ENCODE assay signal across 9 cellular contexts in genomic region chr13:32246468-32246867, GRCh38.
A peak's percentile ranks its signal among the peaks of the same experiment; 100 is the strongest.
DNase-seq lines count a peak whose midpoint lies in the region; ATAC-seq and TF ChIP-seq lines count a peak whose summit lies in the region.
"Had no signal": no experiment of that assay in that cellular context is flagged by ENCODE, and none has a peak within 500 bp of the region (broad histone marks: within the 10 kb centered on the region; RNA-seq: fewer than 3 reads in every experiment).

No MANE protein-coding gene starts in this region.

- no peaks in the 10 kb centered on the region for H3K9me3 Mint-ChIP-seq in activated naive CD4-positive, alpha-beta T cell treated with anti-CD3 and anti-CD28 coated beads for 36 hours
- H3K9me3 Mint-ChIP-seq: activated naive CD4-positive, alpha-beta T cell treated with anti-CD3 and anti-CD28 coated beads, Interleukin-2, amount 50 U/mL, for 24 hours had no signal

- peak; percentile 70 for ATAC-seq in GM18867 (IDR thresholded peaks at IDR 0.05; ENCODE audit: unreplicated experiment)
- peak; percentile 89 for ATAC-seq in HG03039 (IDR thresholded peaks at IDR 0.05; ENCODE audit: unreplicated experiment)
- ATAC-seq in left cardiac atrium, result peak; percentile 89 to 94
- peak; percentile 66 to 71 for ATAC-seq in gastrocnemius medialis

- in situ Hi-C loops in gastrocnemius medialis (cut with MboI; ENCODE audit: low sequenced_read_pairs in 4 of 4), result no loop called here

- TF ChIP-seq CTCF in gastrocnemius medialis (IDR thresholded peaks at IDR 0.05 in 4 of 5, conservative IDR thresholded peaks at IDR 0.05 in 1 of 5), result peak; percentile 6 to 66 (median 64)

- H3K9me3 ChIP-seq in NT2/D1 (ENCODE audit: insufficient read depth, low read length), result no peaks in the 10 kb centered on the region
- no peaks in the 10 kb centered on the region for H3K9me3 ChIP-seq in gastrocnemius medialis

- H3K27me3 Mint-ChIP-seq in activated naive CD4-positive, alpha-beta T cell treated with anti-CD3 and anti-CD28 coated beads for 36 hours (ENCODE audit: low read depth), result no peaks in the 10 kb centered on the region
- H3K27me3 Mint-ChIP-seq: activated naive CD4-positive, alpha-beta T cell treated with anti-CD3 and anti-CD28 coated beads, Interleukin-2, amount 50 U/mL, for 24 hours had no signal

- intact Hi-C loops in activated naive CD4-positive, alpha-beta T cell treated with anti-CD3 and anti-CD28 coated beads for 36 hours (cut with micrococcal nuclease), result loop anchor here (1.0 to 5.0 kb wide), 3 partner anchors 64 to 335 kb away; no protein-coding TSS in a partner anchor
- intact Hi-C loops in left cardiac atrium (cut with DNase I) (loop anchor here (2.0 to 10.0 kb wide), 2 partner anchors 58 to 64 kb away; no protein-coding TSS in a partner anchor), gastrocnemius medialis (cut with DNase I; ENCODE audit: low total_unique reads) (loop anchor here (2.0 kb wide), 1 partner anchor 64 kb away; no protein-coding TSS in a partner anchor)

- H3K4me3 ChIP-seq in NT2/D1 (ENCODE audit: insufficient read length, low read depth) (no peak overlapping the region), gastrocnemius medialis (no peak overlapping the region)

- H3K9ac ChIP-seq in NT2/D1 (ENCODE audit: insufficient read length, low read depth), result no peak overlapping the region

- H3K27ac Mint-ChIP-seq in activated naive CD4-positive, alpha-beta T cell treated with anti-CD3 and anti-CD28 coated beads for 36 hours, result peak overlapping the region; percentile 22
- H3K27ac Mint-ChIP-seq: activated naive CD4-positive, alpha-beta T cell treated with anti-CD3 and anti-CD28 coated beads, Interleukin-2, amount 50 U/mL, for 24 hours had no signal

- H3K27me3 ChIP-seq in NT2/D1 (ENCODE audit: insufficient read depth, insufficient read length), result no peaks in the 10 kb centered on the region
- no peaks in the 10 kb centered on the region for H3K27me3 ChIP-seq in gastrocnemius medialis

- H3K4me1 Mint-ChIP-seq in activated naive CD4-positive, alpha-beta T cell treated with anti-CD3 and anti-CD28 coated beads for 36 hours (ENCODE audit: low read depth), result no peaks in the 10 kb centered on the region
- H3K4me1 Mint-ChIP-seq: activated naive CD4-positive, alpha-beta T cell treated with anti-CD3 and anti-CD28 coated beads, Interleukin-2, amount 50 U/mL, for 24 hours had no signal

- no peak for TF ChIP-seq POLR2A in gastrocnemius medialis (IDR thresholded peaks at IDR 0.05)

- CTCF ChIA-PET in activated naive CD4-positive, alpha-beta T cell treated with anti-CD3 and anti-CD28 coated beads for 36 hours (lab: Charles Lee), result interaction anchor here (0.6 to 2.2 kb wide), 15 partner anchors 8 to 336 kb away, joined by 3 to 7 read pairs (median 4); partner anchors contain the start of genes BRCA2, N4BP2L2 and ZAR1L

- no peak overlapping the region for H3K4me3 Mint-ChIP-seq in activated naive CD4-positive, alpha-beta T cell treated with anti-CD3 and anti-CD28 coated beads for 36 hours
- H3K4me3 Mint-ChIP-seq: activated naive CD4-positive, alpha-beta T cell treated with anti-CD3 and anti-CD28 coated beads, Interleukin-2, amount 50 U/mL, for 24 hours had no signal

- H3K36me3 Mint-ChIP-seq in activated naive CD4-positive, alpha-beta T cell treated with anti-CD3 and anti-CD28 coated beads for 36 hours (ENCODE audit: low read depth), result peaks cover 3% of the 10 kb centered on the region
- H3K36me3 Mint-ChIP-seq: activated naive CD4-positive, alpha-beta T cell treated with anti-CD3 and anti-CD28 coated beads, Interleukin-2, amount 50 U/mL, for 24 hours had no signal

- no peak overlapping the region for H3K27ac ChIP-seq in gastrocnemius medialis

- DNase-seq in COR-L47 (lab: John Stamatoyannopoulos, UW) (peak; percentile 46), NT2/D1 (ENCODE audit: low read depth, low spot score) (peak; percentile 44), left cardiac atrium (peak; percentile 65), gastrocnemius medialis (peak in 1 of 2 donors; percentile 35)
- peak; percentile 63 for DNase-seq in activated naive CD4-positive, alpha-beta T cell treated with anti-CD3 and anti-CD28 coated beads for 36 hours
- no peak for DNase-seq in effector CD4-positive, alpha-beta T cell

- H3K36me3 ChIP-seq in NT2/D1 (ENCODE audit: insufficient read depth, insufficient read length, low read length) (no peaks in the 10 kb centered on the region), gastrocnemius medialis (peaks cover 0 to 38% of the 10 kb centered on the region in 2 donors)

- no peaks in the 10 kb centered on the region for H3K4me1 ChIP-seq in NT2/D1 (ENCODE audit: insufficient read depth, insufficient read length)
- no peaks in the 10 kb centered on the region for H3K4me1 ChIP-seq in gastrocnemius medialis
